Comparison of ENCODE assay signal across 18 cellular contexts in the genomic region with DNA sequence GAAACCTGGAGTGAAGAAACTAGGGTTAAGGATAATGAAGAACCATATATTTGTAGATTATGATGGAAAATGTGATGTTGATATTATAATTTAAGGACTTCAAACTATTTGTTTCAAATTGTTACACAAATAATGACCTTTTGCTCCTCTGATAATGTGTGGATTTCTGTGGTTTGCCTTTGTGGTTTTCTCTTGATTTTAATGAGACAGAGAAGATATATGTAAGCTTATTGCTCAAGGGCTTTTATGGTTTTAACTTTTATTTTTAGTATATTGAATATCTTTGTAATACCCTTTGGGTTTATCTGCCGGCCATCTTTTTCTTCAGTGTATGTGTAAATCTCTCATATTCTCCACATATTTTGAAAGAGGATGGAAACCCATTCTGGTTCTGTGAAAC.
"Had no signal": no experiment of that assay in that cellular context is flagged by ENCODE, and none has a peak within 500 bp of the region (broad histone marks: within the 10 kb centered on the region; RNA-seq: fewer than 3 reads in every experiment).

No MANE protein-coding gene starts in this region.

- H3K27me3 ChIP-seq: adrenal gland, colonic mucosa, gastrocnemius medialis had no signal

- DNase-seq: activated CD4-positive, alpha-beta T cell treated with anti-CD3 and anti-CD28 coated beads, Interleukin-2, amount 50 U/mL, for 4 hours; activated effector memory CD4-positive, alpha-beta T cell treated with anti-CD3 and anti-CD28 coated beads, Interleukin-2, amount 50 U/mL, for 16 hours; activated naive CD4-positive, alpha-beta T cell treated with anti-CD3 and anti-CD28 coated beads, Interleukin-2, amount 50 U/mL, for 16 hours; activated T-cell treated with anti-CD3 and anti-CD28 coated beads, Interleukin-2, amount 50 U/mL, for 72 hours; adrenal gland; caudate nucleus; colonic mucosa; gastrocnemius medialis; head of caudate nucleus; kidney; nephron progenitor cell; nucleus accumbens; right cardiac atrium had no signal

- H3K4me3 ChIP-seq: adrenal gland, colonic mucosa, gastrocnemius medialis, skin epidermis, thoracic aorta had no signal

- H3K27me3 Mint-ChIP-seq: progenitor cell of endocrine pancreas had no signal

- H3K4me1 Mint-ChIP-seq: nephron progenitor cell had no signal

- H3K4me1 ChIP-seq: adrenal gland, colonic mucosa, gastrocnemius medialis had no signal

- H3K27ac ChIP-seq: adrenal gland, colonic mucosa, gastrocnemius medialis, skin epidermis, thoracic aorta had no signal

- H3K9me3 ChIP-seq: adrenal gland, colonic mucosa, gastrocnemius medialis, thoracic aorta had no signal

- H3K27ac Mint-ChIP-seq: activated T-cell treated with anti-CD3 and anti-CD28 coated beads, Interleukin-2, amount 50 U/mL, for 72 hours; nephron progenitor cell; progenitor cell of endocrine pancreas had no signal

- ATAC-seq: activated T-cell treated with anti-CD3 and anti-CD28 coated beads, Interleukin-2, amount 50 U/mL, for 72 hours; gastrocnemius medialis; left lobe of liver; right cardiac atrium had no signal

- H3K36me3 ChIP-seq: adrenal gland, colonic mucosa, gastrocnemius medialis, thoracic aorta had no signal

- H3K9me3 Mint-ChIP-seq: activated T-cell treated with anti-CD3 and anti-CD28 coated beads, Interleukin-2, amount 50 U/mL, for 72 hours; nephron progenitor cell had no signal

- FAIRE-seq: kidney, TTC549 had no signal

- H3K4me3 Mint-ChIP-seq: activated T-cell treated with anti-CD3 and anti-CD28 coated beads, Interleukin-2, amount 50 U/mL, for 72 hours; nephron progenitor cell had no signal
